8 cellular contexts compared by ENCODE assay signal in the genomic region with DNA sequence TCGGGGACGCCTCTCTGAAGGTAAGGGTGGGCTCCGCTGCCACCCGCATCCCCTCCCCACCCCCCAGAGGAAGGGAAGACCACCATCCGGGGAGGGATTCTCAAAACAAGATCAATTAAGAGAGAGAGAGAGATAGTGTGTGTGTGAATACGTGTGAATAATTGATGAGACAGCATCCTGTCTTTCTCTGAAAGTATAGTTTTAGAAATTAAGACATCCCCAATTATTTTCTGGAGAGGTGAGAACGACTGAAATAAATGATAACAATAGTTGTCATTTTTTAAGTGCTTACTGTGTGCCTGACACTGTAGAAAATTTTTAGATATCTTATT. TPM values are rescaled to one million over a fixed set of nuclear protein-coding genes. Genes with fewer than 3 reads are reported as not detected.
DNase-seq lines count a peak whose midpoint lies in the region; ATAC-seq and TF ChIP-seq lines count a peak whose summit lies in the region.

No MANE protein-coding gene starts in this region.

- H3K4me3 ChIP-seq in Peyer's patch: peak overlapping the region; percentile 53 to 84 (median 76)

- no peak for DNase-seq in Peyer's patch
- DNase-seq in glutamatergic neuron: no peak
- no peak for DNase-seq in GM10248 (ENCODE audit: extremely low spot score)
- no peak for DNase-seq in NCI-H1417 (lab: John Stamatoyannopoulos, UW)
- no peak for DNase-seq in iPS-NIHi7 (ENCODE audit: extremely low spot score)

- POLR2A ChIA-PET in GM10248 (lab: Yijun Ruan, JAX): interaction anchor here (0.7 to 1.0 kb wide), 3 partner anchors 9 to 54 kb away, joined by 4 to 6 read pairs (median 6); no protein-coding TSS in a partner anchor

- TF ChIP-seq POLR2A in Peyer's patch (IDR thresholded peaks at IDR 0.05): no peak

- no peaks in the 10 kb centered on the region for H3K36me3 Mint-ChIP-seq in glutamatergic neuron (ENCODE audit: unreplicated experiment)
- no peaks in the 10 kb centered on the region for H3K36me3 Mint-ChIP-seq in stimulated activated memory B cell treated with anti-CD40 and anti-IgM and Interleukin-4, amounts not matched to agents 10 μg/mL and 1 μg/mL and 100 μg/mL, for 72 hours

- H3K9me3 ChIP-seq in Peyer's patch: no peaks in the 10 kb centered on the region

- CTCF ChIA-PET in GM10248 (lab: Yijun Ruan, JAX): interaction anchor here (0.8 to 2.2 kb wide), 34 partner anchors 8 to 350 kb away, joined by 3 to 14 read pairs (median 4); no protein-coding TSS in a partner anchor

- peaks cover 0 to 5% (median 0%) of the 10 kb centered on the region in 4 donors for H3K4me1 ChIP-seq in Peyer's patch

- peak overlapping the region; percentile 72 to 82 (median 78) for H3K27ac ChIP-seq in Peyer's patch

- ATAC-seq in GM21528 (IDR thresholded peaks at IDR 0.05; ENCODE audit: low FRiP score, unreplicated experiment): peak; percentile 20
- ATAC-seq in stimulated activated memory B cell treated with anti-CD40 and anti-IgM and Interleukin-4, amounts not matched to agents 10 μg/mL and 1 μg/mL and 100 μg/mL, for 72 hours: peak; percentile 2
- no peak for ATAC-seq in GM21786 (IDR thresholded peaks at IDR 0.05; ENCODE audit: unreplicated experiment)

- peaks cover 4% of the 10 kb centered on the region for H3K4me1 Mint-ChIP-seq in glutamatergic neuron (ENCODE audit: low read depth, unreplicated experiment)
- H3K4me1 Mint-ChIP-seq in stimulated activated memory B cell treated with anti-CD40 and anti-IgM and Interleukin-4, amounts not matched to agents 10 μg/mL and 1 μg/mL and 100 μg/mL, for 72 hours: peaks cover 39% of the 10 kb centered on the region

- H3K27ac Mint-ChIP-seq in glutamatergic neuron (ENCODE audit: unreplicated experiment): peak overlapping the region; percentile 22
- H3K27ac Mint-ChIP-seq in stimulated activated memory B cell treated with anti-CD40 and anti-IgM and Interleukin-4, amounts not matched to agents 10 μg/mL and 1 μg/mL and 100 μg/mL, for 72 hours: peak overlapping the region; percentile 93

- H3K27me3 Mint-ChIP-seq in glutamatergic neuron (ENCODE audit: unreplicated experiment): no peaks in the 10 kb centered on the region
- H3K27me3 Mint-ChIP-seq in stimulated activated memory B cell treated with anti-CD40 and anti-IgM and Interleukin-4, amounts not matched to agents 10 μg/mL and 1 μg/mL and 100 μg/mL, for 72 hours: no peaks in the 10 kb centered on the region

- peak overlapping the region; percentile 88 for H3K4me3 Mint-ChIP-seq in glutamatergic neuron (ENCODE audit: unreplicated experiment)
- peak overlapping the region; percentile 96 for H3K4me3 Mint-ChIP-seq in stimulated activated memory B cell treated with anti-CD40 and anti-IgM and Interleukin-4, amounts not matched to agents 10 μg/mL and 1 μg/mL and 100 μg/mL, for 72 hours

- no peaks in the 10 kb centered on the region for H3K36me3 ChIP-seq in Peyer's patch

- H3K27me3 ChIP-seq in Peyer's patch: no peaks in the 10 kb centered on the region

- H3K9me3 Mint-ChIP-seq in glutamatergic neuron (ENCODE audit: unreplicated experiment): peaks cover 2% of the 10 kb centered on the region
- H3K9me3 Mint-ChIP-seq in stimulated activated memory B cell treated with anti-CD40 and anti-IgM and Interleukin-4, amounts not matched to agents 10 μg/mL and 1 μg/mL and 100 μg/mL, for 72 hours: no peaks in the 10 kb centered on the region

- no peak for TF ChIP-seq CTCF in Peyer's patch (IDR thresholded peaks at IDR 0.05)
- TF ChIP-seq CTCF in glutamatergic neuron (IDR thresholded peaks at IDR 0.05; ENCODE audit: partially characterized antibody, unreplicated experiment): no peak
- TF ChIP-seq CTCF in GM10248 (IDR thresholded peaks at IDR 0.05; ENCODE audit: control extremely low read depth, extremely low read depth, low read depth, missing control alignments): no peak

RNA-seq across cellular contexts. Expression of gene IL18R1, which starts 0.8 kb away (rescaled TPM):
- 10 to 100 TPM in 2 of 4 donors, 1 to 10 TPM in 2; 3.6 to 20.6 (median 12.9) TPM for total RNA-seq in Peyer's patch
- total RNA-seq in glutamatergic neuron (ENCODE audit: unreplicated experiment): not detected

RNA-seq across cellular contexts. Expression of gene IL1RL1, which starts 45.0 kb away (rescaled TPM):
- 10 to 100 TPM in 2 of 4 donors, 1 to 10 TPM in 2; 4.0 to 47.2 (median 15.9) TPM for total RNA-seq in Peyer's patch
- not detected for total RNA-seq in glutamatergic neuron (ENCODE audit: unreplicated experiment)
